In the genomic region with DNA sequence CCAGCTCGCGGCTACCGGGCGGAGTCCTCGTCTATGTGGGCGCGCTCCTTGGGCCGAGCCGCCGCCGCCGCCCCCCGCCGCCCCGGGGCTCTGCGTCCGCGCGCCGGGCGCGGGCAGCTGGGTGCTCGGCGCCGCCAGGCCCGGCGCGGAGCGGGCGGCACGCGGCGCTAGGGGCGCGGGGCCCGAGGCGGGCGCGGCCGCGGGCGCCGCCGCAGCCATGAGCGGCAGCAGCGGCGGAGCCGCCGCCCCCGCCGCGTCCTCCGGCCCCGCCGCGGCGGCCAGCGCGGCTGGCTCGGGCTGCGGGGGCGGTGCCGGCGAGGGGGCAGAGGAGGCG, we compare ENCODE assay signal across 2 cellular contexts.
TF ChIP-seq lines count a peak whose summit lies in the region.

No MANE protein-coding gene starts in this region.

TF ChIP-seq in SK-N-SH, 30 proteins besides CTCF, POLR2A, EP300 and RAD21:
- TF ChIP-seq, protein P1, sequence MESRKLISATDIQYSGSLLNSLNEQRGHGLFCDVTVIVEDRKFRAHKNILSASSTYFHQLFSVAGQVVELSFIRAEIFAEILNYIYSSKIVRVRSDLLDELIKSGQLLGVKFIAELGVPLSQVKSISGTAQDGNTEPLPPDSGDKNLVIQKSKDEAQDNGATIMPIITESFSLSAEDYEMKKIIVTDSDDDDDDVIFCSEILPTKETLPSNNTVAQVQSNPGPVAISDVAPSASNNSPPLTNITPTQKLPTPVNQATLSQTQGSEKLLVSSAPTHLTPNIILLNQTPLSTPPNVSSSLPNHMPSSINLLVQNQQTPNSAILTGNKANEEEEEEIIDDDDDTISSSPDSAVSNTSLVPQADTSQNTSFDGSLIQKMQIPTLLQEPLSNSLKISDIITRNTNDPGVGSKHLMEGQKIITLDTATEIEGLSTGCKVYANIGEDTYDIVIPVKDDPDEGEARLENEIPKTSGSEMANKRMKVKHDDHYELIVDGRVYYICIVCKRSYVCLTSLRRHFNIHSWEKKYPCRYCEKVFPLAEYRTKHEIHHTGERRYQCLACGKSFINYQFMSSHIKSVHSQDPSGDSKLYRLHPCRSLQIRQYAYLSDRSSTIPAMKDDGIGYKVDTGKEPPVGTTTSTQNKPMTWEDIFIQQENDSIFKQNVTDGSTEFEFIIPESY (IDR thresholded peaks at IDR 0.05; ENCODE audit: borderline replicate concordance, low read depth): no peak
- TF ChIP-seq SMC3 (IDR thresholded peaks at IDR 0.05; ENCODE audit: low read depth, low read length) (no peak), YY1 (IDR thresholded peaks at IDR 0.05; ENCODE audit: low read depth) (no peak), GATA2 (CRISPR knock-in tag; IDR thresholded peaks at IDR 0.05) (no peak), TEAD4 (IDR thresholded peaks at IDR 0.05; ENCODE audit: borderline replicate concordance, insufficient read depth) (no peak), FOXM1 (IDR thresholded peaks at IDR 0.05; ENCODE audit: low read depth) (no peak), TCF12 (IDR thresholded peaks at IDR 0.05) (no peak), MXI1 (IDR thresholded peaks at IDR 0.05; ENCODE audit: low read depth, low read length) (no peak), ELF1 (IDR thresholded peaks at IDR 0.05) (no peak), SIN3A (IDR thresholded peaks at IDR 0.05; ENCODE audit: borderline replicate concordance, low read depth, low read length) (no peak)
- TF ChIP-seq, protein P2, sequence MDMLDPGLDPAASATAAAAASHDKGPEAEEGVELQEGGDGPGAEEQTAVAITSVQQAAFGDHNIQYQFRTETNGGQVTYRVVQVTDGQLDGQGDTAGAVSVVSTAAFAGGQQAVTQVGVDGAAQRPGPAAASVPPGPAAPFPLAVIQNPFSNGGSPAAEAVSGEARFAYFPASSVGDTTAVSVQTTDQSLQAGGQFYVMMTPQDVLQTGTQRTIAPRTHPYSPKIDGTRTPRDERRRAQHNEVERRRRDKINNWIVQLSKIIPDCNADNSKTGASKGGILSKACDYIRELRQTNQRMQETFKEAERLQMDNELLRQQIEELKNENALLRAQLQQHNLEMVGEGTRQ (IDR thresholded peaks at IDR 0.05; ENCODE audit: borderline replicate concordance, low read depth, low read length): no peak
- TF ChIP-seq, protein P3, sequence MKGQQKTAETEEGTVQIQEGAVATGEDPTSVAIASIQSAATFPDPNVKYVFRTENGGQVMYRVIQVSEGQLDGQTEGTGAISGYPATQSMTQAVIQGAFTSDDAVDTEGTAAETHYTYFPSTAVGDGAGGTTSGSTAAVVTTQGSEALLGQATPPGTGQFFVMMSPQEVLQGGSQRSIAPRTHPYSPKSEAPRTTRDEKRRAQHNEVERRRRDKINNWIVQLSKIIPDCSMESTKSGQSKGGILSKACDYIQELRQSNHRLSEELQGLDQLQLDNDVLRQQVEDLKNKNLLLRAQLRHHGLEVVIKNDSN (IDR thresholded peaks at IDR 0.05; ENCODE audit: borderline replicate concordance, low read depth): no peak

TF ChIP-seq in SK-N-SH treated with all-trans-retinoic acid at 6 μM for 48 hours, 23 proteins besides CTCF, POLR2A, EP300 and RAD21 (continued from another document):
- TF ChIP-seq, protein P4, sequence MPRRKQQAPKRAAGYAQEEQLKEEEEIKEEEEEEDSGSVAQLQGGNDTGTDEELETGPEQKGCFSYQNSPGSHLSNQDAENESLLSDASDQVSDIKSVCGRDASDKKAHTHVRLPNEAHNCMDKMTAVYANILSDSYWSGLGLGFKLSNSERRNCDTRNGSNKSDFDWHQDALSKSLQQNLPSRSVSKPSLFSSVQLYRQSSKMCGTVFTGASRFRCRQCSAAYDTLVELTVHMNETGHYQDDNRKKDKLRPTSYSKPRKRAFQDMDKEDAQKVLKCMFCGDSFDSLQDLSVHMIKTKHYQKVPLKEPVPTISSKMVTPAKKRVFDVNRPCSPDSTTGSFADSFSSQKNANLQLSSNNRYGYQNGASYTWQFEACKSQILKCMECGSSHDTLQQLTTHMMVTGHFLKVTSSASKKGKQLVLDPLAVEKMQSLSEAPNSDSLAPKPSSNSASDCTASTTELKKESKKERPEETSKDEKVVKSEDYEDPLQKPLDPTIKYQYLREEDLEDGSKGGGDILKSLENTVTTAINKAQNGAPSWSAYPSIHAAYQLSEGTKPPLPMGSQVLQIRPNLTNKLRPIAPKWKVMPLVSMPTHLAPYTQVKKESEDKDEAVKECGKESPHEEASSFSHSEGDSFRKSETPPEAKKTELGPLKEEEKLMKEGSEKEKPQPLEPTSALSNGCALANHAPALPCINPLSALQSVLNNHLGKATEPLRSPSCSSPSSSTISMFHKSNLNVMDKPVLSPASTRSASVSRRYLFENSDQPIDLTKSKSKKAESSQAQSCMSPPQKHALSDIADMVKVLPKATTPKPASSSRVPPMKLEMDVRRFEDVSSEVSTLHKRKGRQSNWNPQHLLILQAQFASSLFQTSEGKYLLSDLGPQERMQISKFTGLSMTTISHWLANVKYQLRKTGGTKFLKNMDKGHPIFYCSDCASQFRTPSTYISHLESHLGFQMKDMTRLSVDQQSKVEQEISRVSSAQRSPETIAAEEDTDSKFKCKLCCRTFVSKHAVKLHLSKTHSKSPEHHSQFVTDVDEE (CRISPR knock-in tag; IDR thresholded peaks at IDR 0.05): no peak
- TF ChIP-seq GLIS3 (CRISPR knock-in tag; IDR thresholded peaks at IDR 0.05) (no peak), CSDC2 (CRISPR knock-in tag; IDR thresholded peaks at IDR 0.05) (no peak), PPARA (CRISPR knock-in tag; IDR thresholded peaks at IDR 0.05; ENCODE audit: borderline replicate concordance) (no peak), ZNF8 (CRISPR knock-in tag; IDR thresholded peaks at IDR 0.05) (no peak), ZFP30 (CRISPR knock-in tag; IDR thresholded peaks at IDR 0.05) (no peak)
- TF ChIP-seq, protein P5, sequence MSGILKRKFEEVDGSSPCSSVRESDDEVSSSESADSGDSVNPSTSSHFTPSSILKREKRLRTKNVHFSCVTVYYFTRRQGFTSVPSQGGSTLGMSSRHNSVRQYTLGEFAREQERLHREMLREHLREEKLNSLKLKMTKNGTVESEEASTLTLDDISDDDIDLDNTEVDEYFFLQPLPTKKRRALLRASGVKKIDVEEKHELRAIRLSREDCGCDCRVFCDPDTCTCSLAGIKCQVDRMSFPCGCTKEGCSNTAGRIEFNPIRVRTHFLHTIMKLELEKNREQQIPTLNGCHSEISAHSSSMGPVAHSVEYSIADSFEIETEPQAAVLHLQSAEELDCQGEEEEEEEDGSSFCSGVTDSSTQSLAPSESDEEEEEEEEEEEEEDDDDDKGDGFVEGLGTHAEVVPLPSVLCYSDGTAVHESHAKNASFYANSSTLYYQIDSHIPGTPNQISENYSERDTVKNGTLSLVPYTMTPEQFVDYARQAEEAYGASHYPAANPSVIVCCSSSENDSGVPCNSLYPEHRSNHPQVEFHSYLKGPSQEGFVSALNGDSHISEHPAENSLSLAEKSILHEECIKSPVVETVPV (CRISPR knock-in tag; IDR thresholded peaks at IDR 0.05): no peak
